Comparison of ENCODE assay signal across 8 cellular contexts in genomic region chr5:107486489-107486888, GRCh38.
DNase-seq lines count a peak whose midpoint lies in the region; ATAC-seq and TF ChIP-seq lines count a peak whose summit lies in the region.
"Had no signal": no experiment of that assay in that cellular context is flagged by ENCODE, and none has a peak within 500 bp of the region (broad histone marks: within the 10 kb centered on the region; RNA-seq: fewer than 3 reads in every experiment).

No MANE protein-coding gene starts in this region.

- no peaks in the 10 kb centered on the region for H3K4me1 ChIP-seq in lower lobe of right lung

- no peak overlapping the region for H3K27ac ChIP-seq in lower lobe of right lung
- H3K27ac ChIP-seq: SJSA1 had no signal

- H3K4me3 ChIP-seq in lower lobe of right lung (no peak overlapping the region), lower leg skin (ENCODE audit: low read depth, poor library complexity, severe bottlenecking) (no peak overlapping the region)
- H3K4me3 ChIP-seq: SJSA1 had no signal

- intact Hi-C loops in lower lobe of right lung (cut with DNase I) (no loop called here), lower leg skin (cut with DNase I; ENCODE audit: low total_unique reads) (no loop called here)

- WGBS in lower leg skin, 2 donors: 53 to 59% methylated on average over 2 of the region's 2 CpGs

- H3K36me3 Mint-ChIP-seq in T-helper 2 cell treated with Interferon-gamma antibody and Interleukin-4, amounts not matched to agents 5 μg/mL and 100 μg/mL, for 36 hours (ENCODE audit: low read depth): peaks cover 7% of the 10 kb centered on the region

- peaks cover 19% of the 10 kb centered on the region for H3K4me1 Mint-ChIP-seq in T-helper 2 cell treated with Interferon-gamma antibody and Interleukin-4, amounts not matched to agents 5 μg/mL and 100 μg/mL, for 36 hours (ENCODE audit: low read depth)

- H3K27ac Mint-ChIP-seq in T-helper 2 cell treated with Interferon-gamma antibody and Interleukin-4, amounts not matched to agents 5 μg/mL and 100 μg/mL, for 36 hours: no peak overlapping the region

- peaks cover 28% of the 10 kb centered on the region for H3K9me3 Mint-ChIP-seq in T-helper 2 cell treated with Interferon-gamma antibody and Interleukin-4, amounts not matched to agents 5 μg/mL and 100 μg/mL, for 36 hours

- TF ChIP-seq CTCF in lower lobe of right lung (IDR thresholded peaks at IDR 0.05) (no peak), lower leg skin (IDR thresholded peaks at IDR 0.05) (no peak)

- H3K27me3 ChIP-seq in lower lobe of right lung (ENCODE audit: low read depth): no peaks in the 10 kb centered on the region
- H3K27me3 ChIP-seq: SJSA1 had no signal

- TF ChIP-seq POLR2A in lower leg skin (IDR thresholded peaks at IDR 0.05): no peak

- ATAC-seq in GM19351 (IDR thresholded peaks at IDR 0.05; ENCODE audit: unreplicated experiment) (peak; percentile 84), HG03060 (IDR thresholded peaks at IDR 0.05; ENCODE audit: low read depth, unreplicated experiment) (peak; percentile 90), lower lobe of right lung (peak; percentile 68 to 74)

- peaks cover 3% of the 10 kb centered on the region for H3K27me3 Mint-ChIP-seq in T-helper 2 cell treated with Interferon-gamma antibody and Interleukin-4, amounts not matched to agents 5 μg/mL and 100 μg/mL, for 36 hours (ENCODE audit: low read depth)

- no peaks in the 10 kb centered on the region for H3K36me3 ChIP-seq in lower lobe of right lung
- H3K36me3 ChIP-seq: SJSA1 had no signal

- peak; percentile 66 for DNase-seq in T-helper 2 cell treated with Interferon-gamma antibody and Interleukin-4, amounts not matched to agents 5 μg/mL and 100 μg/mL, for 36 hours (ENCODE audit: low spot score)
- no peak for DNase-seq in lower lobe of right lung
- no peak for DNase-seq in lower leg skin (ENCODE audit: low spot score in 2 of 2)
- no peak for DNase-seq in HuH-7 (ENCODE audit: low spot score)
- no peak for DNase-seq in NCI-H82 (lab: John Stamatoyannopoulos, UW)

- no peaks in the 10 kb centered on the region for H3K9me3 ChIP-seq in lower lobe of right lung
- H3K9me3 ChIP-seq: SJSA1 had no signal

- no peak overlapping the region for H3K4me3 Mint-ChIP-seq in T-helper 2 cell treated with Interferon-gamma antibody and Interleukin-4, amounts not matched to agents 5 μg/mL and 100 μg/mL, for 36 hours
